Comparison of ENCODE assay signal across 8 cellular contexts in genomic region chr17:30519707-30520106, GRCh38. TPM values are rescaled to one million over a fixed set of nuclear protein-coding genes. Genes with fewer than 3 reads are reported as not detected.
DNase-seq lines count a peak whose midpoint lies in the region; ATAC-seq and TF ChIP-seq lines count a peak whose summit lies in the region.
"Had no signal": no experiment of that assay in that cellular context is flagged by ENCODE, and none has a peak within 500 bp of the region (broad histone marks: within the 10 kb centered on the region; RNA-seq: fewer than 3 reads in every experiment).

No MANE protein-coding gene starts in this region.

- H3K4me3 ChIP-seq in GM23248 (peak overlapping the region; percentile 58), heart right ventricle (no peak overlapping the region)
- H3K4me3 ChIP-seq: ovary had no signal

- no peaks in the 10 kb centered on the region for H3K9me3 ChIP-seq in GM23248 (ENCODE audit: low read depth)
- no peaks in the 10 kb centered on the region for H3K9me3 ChIP-seq in heart right ventricle
- H3K9me3 ChIP-seq: ovary had no signal

- 1 to 6% methylated on average over 3 of the region's 3 CpGs for WGBS in GM23248 (ENCODE audit: low coverage in 1 of 2, low lambda C conversion rate in 2 of 2, missing lambda C conversion rate in 2 of 2), 2 experiments
- 65 to 66% methylated on average over 3 of the region's 3 CpGs for WGBS in heart right ventricle, 2 donors

- H3K4me1 Mint-ChIP-seq in stimulated activated effector memory CD8-positive, alpha-beta T cell treated with anti-CD3 and anti-CD28 coated beads, Interleukin-12 subunit alpha, Interleukin-12 subunit beta, amount 100 ng/mL, for 72 hours, result no peaks in the 10 kb centered on the region

- H3K79me2 ChIP-seq in GM23248 (ENCODE audit: insufficient read depth), result peaks cover 41% of the 10 kb centered on the region

- peaks cover 40% of the 10 kb centered on the region for H3K4me1 ChIP-seq in GM23248 (ENCODE audit: insufficient read depth)
- peaks cover 0 to 39% (median 15%) of the 10 kb centered on the region in 9 donors for H3K4me1 ChIP-seq in heart right ventricle

- H3K36me3 ChIP-seq in GM23248 (ENCODE audit: low read depth) (peaks cover 15% of the 10 kb centered on the region), heart right ventricle (peaks cover 0 to 92% (median 27%) of the 10 kb centered on the region in 9 donors)
- H3K36me3 ChIP-seq: ovary had no signal

- intact Hi-C loops in heart right ventricle (cut with DNase I), result no loop called here

- H3K27ac ChIP-seq in GM23248, result peak overlapping the region; percentile 97
- peak overlapping the region in 6 of 10 donors; percentile 9 to 72 (median 33) for H3K27ac ChIP-seq in heart right ventricle

- no peaks in the 10 kb centered on the region for H3K9me3 Mint-ChIP-seq in stimulated activated effector memory CD8-positive, alpha-beta T cell treated with anti-CD3 and anti-CD28 coated beads, Interleukin-12 subunit alpha, Interleukin-12 subunit beta, amount 100 ng/mL, for 72 hours

- H3K27me3 ChIP-seq in GM23248 (replicated peaks; ENCODE audit: insufficient read depth), result no peaks in the 10 kb centered on the region
- no peaks in the 10 kb centered on the region for H3K27me3 ChIP-seq in heart right ventricle
- H3K27me3 ChIP-seq: ovary had no signal

- H4K20me1 ChIP-seq in GM23248 (ENCODE audit: insufficient read depth), result no peaks in the 10 kb centered on the region

- in situ Hi-C loops in GM23248 (cut with MboI), result loop anchor here (25.0 kb wide), 1 partner anchor 193 kb away; no protein-coding TSS in a partner anchor

- H3F3A ChIP-seq in GM23248 (ENCODE audit: insufficient read depth), result peaks cover 48% of the 10 kb centered on the region

- peak in 7 of 8 donors; percentile 40 to 77 (median 67) for ATAC-seq in heart right ventricle
- no peak for ATAC-seq in stimulated activated effector memory CD8-positive, alpha-beta T cell treated with anti-CD3 and anti-CD28 coated beads, Interleukin-12 subunit alpha, Interleukin-12 subunit beta, amount 100 ng/mL, for 72 hours

- H3K9me2 ChIP-seq in GM23248 (ENCODE audit: insufficient read depth), result no peaks in the 10 kb centered on the region

- DNase-seq in GM23248, result peak; percentile 95
- peak; percentile 92 for DNase-seq in amniotic epithelial cell (ENCODE audit: low read depth)
- DNase-seq in heart right ventricle, result no peak
- no peak for DNase-seq in stimulated activated effector memory CD8-positive, alpha-beta T cell treated with anti-CD3 and anti-CD28 coated beads, Interleukin-12 subunit alpha, Interleukin-12 subunit beta, amount 100 ng/mL, for 72 hours (ENCODE audit: low spot score in 2 of 2)
- no peak for DNase-seq in retina
- no peak for DNase-seq in OCI-M2 (lab: John Stamatoyannopoulos, UW; ENCODE audit: unreplicated experiment)
- DNase-seq in COR-L47 (lab: John Stamatoyannopoulos, UW), result no peak
- DNase-seq: ovary had no signal

- H3K4me2 ChIP-seq in GM23248 (ENCODE audit: unreplicated experiment), result peak overlapping the region; percentile 87

- H3K4me3 Mint-ChIP-seq in stimulated activated effector memory CD8-positive, alpha-beta T cell treated with anti-CD3 and anti-CD28 coated beads, Interleukin-12 subunit alpha, Interleukin-12 subunit beta, amount 100 ng/mL, for 72 hours, result no peak overlapping the region

- no peak overlapping the region for H2AFZ ChIP-seq in GM23248

- TF ChIP-seq CTCF in heart right ventricle (IDR thresholded peaks at IDR 0.05), result no peak

- peak overlapping the region; percentile 83 for H3K9ac ChIP-seq in GM23248

- H3K36me3 Mint-ChIP-seq in stimulated activated effector memory CD8-positive, alpha-beta T cell treated with anti-CD3 and anti-CD28 coated beads, Interleukin-12 subunit alpha, Interleukin-12 subunit beta, amount 100 ng/mL, for 72 hours, result peaks cover 93% of the 10 kb centered on the region

- H3K27ac Mint-ChIP-seq in stimulated activated effector memory CD8-positive, alpha-beta T cell treated with anti-CD3 and anti-CD28 coated beads, Interleukin-12 subunit alpha, Interleukin-12 subunit beta, amount 100 ng/mL, for 72 hours, result peak overlapping the region; percentile 50

RNA-seq across cellular contexts. Expression of gene GOSR1, which starts 42.5 kb away (rescaled TPM):
- total RNA-seq in GM23248 (2014; rRNA removed; shearing (Covaris generic)), result 16.9 and 20.2 TPM in 2 replicates
- polyA plus RNA-seq in GM23248 (2016; fragmentation: Nextera tagmentation; extraction: Ambion mirVana) (44.2 and 44.8 TPM in 2 replicates), heart right ventricle (10 to 100 TPM in 1 of 2 donors, 1 to 10 TPM in 1; 7.9 to 13.1 TPM)
- total RNA-seq in heart right ventricle, result 10 to 100 TPM; 29.3 to 43.9 (median 32.8) TPM

Comparison
In these comparisons a context has a peak if more than half of its experiments do, and no peak if none do; other contexts are left out.
1. DNase-seq: peak in GM23248 (single experiment) and amniotic epithelial cell (single experiment); none in heart right ventricle (0 of 2), stimulated activated effector memory CD8-positive, alpha-beta T cell treated with anti-CD3 and anti-CD28 coated beads, Interleukin-12 subunit alpha, Interleukin-12 subunit beta, amount 100 ng/mL, for 72 hours (0 of 2), retina (single experiment), OCI-M2 (single experiment) and COR-L47 (single experiment).